ENCODE assay signal across 1 cellular context in genomic region chr2:85468704-85469349, GRCh38.
TF ChIP-seq lines count a peak whose summit lies in the region.

No MANE protein-coding gene starts in this region.

TF ChIP-seq in H1, 55 proteins besides CTCF, POLR2A, EP300 and RAD21 (continued from another document):
- TF ChIP-seq RXRA (IDR thresholded peaks at IDR 0.05; ENCODE audit: insufficient read depth, low read depth, low read length), result no peak
- TF ChIP-seq CEBPB (IDR thresholded peaks at IDR 0.05; ENCODE audit: low read depth, low read length), result peak; percentile 79
- TF ChIP-seq TAF1 (IDR thresholded peaks at IDR 0.05; ENCODE audit: low read depth, low read length), result 0 out of 2 replicates have a peak, but pooled peaks have one; percentile 33
